Comparison of ENCODE assay signal across 23 cellular contexts in the genomic region with DNA sequence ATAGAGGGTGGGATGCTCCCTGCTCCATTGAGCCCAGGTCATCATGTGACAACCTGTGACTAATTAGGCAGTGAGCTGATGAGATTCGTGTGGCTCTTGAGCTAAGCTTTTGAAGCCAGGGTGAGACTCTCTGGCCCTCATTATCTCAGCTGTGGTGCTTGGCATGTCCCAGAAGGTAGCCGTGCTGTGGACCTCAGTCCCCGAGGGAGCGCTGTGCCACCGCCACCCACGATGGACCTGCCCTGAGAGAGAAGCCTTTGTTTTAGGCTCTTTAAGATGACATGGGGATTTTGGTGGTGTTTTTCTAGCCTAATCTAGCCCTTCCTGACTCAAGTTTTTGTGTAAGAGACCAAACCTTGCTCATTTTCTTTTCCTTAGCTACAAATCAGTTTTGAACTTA.
"Had no signal": no experiment of that assay in that cellular context is flagged by ENCODE, and none has a peak within 500 bp of the region (broad histone marks: within the 10 kb centered on the region; RNA-seq: fewer than 3 reads in every experiment).

No MANE protein-coding gene starts in this region.

- H3K27me3 ChIP-seq: breast epithelium, transverse colon, uterus had no signal

- H3K4me1 Mint-ChIP-seq: central memory CD8-positive, alpha-beta T cell; neural crest cell had no signal

- H3K4me3 Mint-ChIP-seq: activated naive CD8-positive, alpha-beta T cell treated with anti-CD3 and anti-CD28 coated beads for 36 hours; activated T-cell treated with anti-CD3 and anti-CD28 coated beads, Interleukin-2, amount 50 U/mL, for 4 hours; central memory CD8-positive, alpha-beta T cell; neural crest cell; stimulated activated effector memory CD8-positive, alpha-beta T cell treated with anti-CD3 and anti-CD28 coated beads, Interleukin-12 subunit alpha, Interleukin-12 subunit beta, amount 100 ng/mL, for 72 hours had no signal

- H3K9me3 ChIP-seq: breast epithelium, left ventricle myocardium inferior, transverse colon, uterus had no signal

- H3K4me3 ChIP-seq: breast epithelium, left ventricle myocardium inferior, transverse colon, uterus had no signal

- H3K27ac ChIP-seq: breast epithelium, left ventricle myocardium inferior, transverse colon, uterus had no signal

- H3K9me3 Mint-ChIP-seq: activated naive CD8-positive, alpha-beta T cell treated with anti-CD3 and anti-CD28 coated beads for 36 hours; activated T-cell treated with anti-CD3 and anti-CD28 coated beads, Interleukin-2, amount 50 U/mL, for 4 hours; activated T-helper 2 cell treated with anti-CD3 and anti-CD28 coated beads, Interferon-gamma antibody, Interleukin-2, Interleukin-4, amounts not matched to agents 10 μg/mL and 5 μg/mL and 100 μg/mL, durations not matched to agents 14 hours and 24 hours and 36 hours; central memory CD8-positive, alpha-beta T cell; naive thymus-derived CD4-positive, alpha-beta T cell; neural crest cell; stimulated activated effector memory CD8-positive, alpha-beta T cell treated with anti-CD3 and anti-CD28 coated beads, Interleukin-12 subunit alpha, Interleukin-12 subunit beta, amount 100 ng/mL, for 72 hours had no signal

- H3K27ac Mint-ChIP-seq: activated naive CD8-positive, alpha-beta T cell treated with anti-CD3 and anti-CD28 coated beads for 36 hours; activated T-helper 2 cell treated with anti-CD3 and anti-CD28 coated beads, Interferon-gamma antibody, Interleukin-2, Interleukin-4, amounts not matched to agents 10 μg/mL and 5 μg/mL and 100 μg/mL, durations not matched to agents 14 hours and 24 hours and 36 hours; naive thymus-derived CD4-positive, alpha-beta T cell; stimulated activated effector memory CD8-positive, alpha-beta T cell treated with anti-CD3 and anti-CD28 coated beads, Interleukin-12 subunit alpha, Interleukin-12 subunit beta, amount 100 ng/mL, for 72 hours had no signal

- DNase-seq: activated CD4-positive, alpha-beta T cell treated with anti-CD3 and anti-CD28 coated beads for 4 hours; activated CD4-positive, alpha-beta T cell treated with anti-CD3 and anti-CD28 coated beads, Interleukin-2, amount 50 U/mL, for 48 hours; activated CD4-positive, CD25-positive, alpha-beta regulatory T cell; activated CD8-positive, alpha-beta memory T cell treated with anti-CD3 and anti-CD28 coated beads, Interleukin-2, amount 50 U/mL, for 48 hours; activated naive CD4-positive, alpha-beta T cell treated with Interleukin-2 at 50 U/mL for 16 hours; activated naive CD8-positive, alpha-beta T cell treated with anti-CD3 and anti-CD28 coated beads for 36 hours; activated T-cell treated with anti-CD3 and anti-CD28 coated beads, Interleukin-2, amount 50 U/mL, for 4 hours; effector memory CD4-positive, alpha-beta T cell; foreskin melanocyte; hippocampal formation; left ventricle myocardium inferior; naive thymus-derived CD4-positive, alpha-beta T cell; small intestine; stimulated activated CD4-positive, alpha-beta T cell treated with anti-CD3 and anti-CD28 coated beads, Interleukin-2, amount 100 ng/mL, for 24 hours; transverse colon; uterus had no signal

- H3K36me3 Mint-ChIP-seq: activated naive CD8-positive, alpha-beta T cell treated with anti-CD3 and anti-CD28 coated beads for 36 hours; naive thymus-derived CD4-positive, alpha-beta T cell; stimulated activated effector memory CD8-positive, alpha-beta T cell treated with anti-CD3 and anti-CD28 coated beads, Interleukin-12 subunit alpha, Interleukin-12 subunit beta, amount 100 ng/mL, for 72 hours had no signal

- ATAC-seq: activated T-cell treated with anti-CD3 and anti-CD28 coated beads, Interleukin-2, amount 50 U/mL, for 4 hours; esophagus mucosa; naive thymus-derived CD4-positive, alpha-beta T cell; sciatic nerve; stimulated activated effector memory CD8-positive, alpha-beta T cell treated with anti-CD3 and anti-CD28 coated beads, Interleukin-12 subunit alpha, Interleukin-12 subunit beta, amount 100 ng/mL, for 72 hours had no signal
